18 cellular contexts compared by ENCODE assay signal in the genomic region with DNA sequence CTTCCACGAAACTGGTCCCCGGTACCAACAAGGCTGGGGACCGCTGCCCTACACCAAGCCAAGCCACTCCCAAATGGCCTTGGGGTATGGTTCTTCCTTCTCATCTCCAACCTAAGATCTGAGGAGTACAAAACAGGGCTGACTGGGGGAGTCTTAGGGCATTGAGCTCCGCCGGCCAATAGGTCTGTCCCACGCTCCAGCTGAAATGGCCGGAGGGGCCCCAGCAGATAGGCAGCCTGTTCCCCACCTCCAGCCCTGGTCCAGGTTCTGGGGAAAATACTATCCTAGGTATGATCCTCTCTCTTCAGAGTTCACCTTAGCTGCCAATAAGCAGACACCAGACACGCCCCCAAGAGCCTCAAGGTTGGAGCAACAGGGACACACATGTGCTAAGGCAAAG.
A peak's percentile ranks its signal among the peaks of the same experiment; 100 is the strongest.
DNase-seq lines count a peak whose midpoint lies in the region; ATAC-seq, FAIRE-seq and TF ChIP-seq lines count a peak whose summit lies in the region.
"Had no signal": no experiment of that assay in that cellular context is flagged by ENCODE, and none has a peak within 500 bp of the region (broad histone marks: within the 10 kb centered on the region; RNA-seq: fewer than 3 reads in every experiment).

No MANE protein-coding gene starts in this region.

- no peak overlapping the region for H3K4me3 ChIP-seq in right cardiac atrium (ENCODE audit: low read length)
- H3K4me3 ChIP-seq in tibial artery = no peak overlapping the region
- H3K4me3 ChIP-seq: A549 had no signal

- 99% methylated on average over 8 of the region's 8 CpGs for WGBS in right cardiac atrium

- TF ChIP-seq CTCF in chondrocyte (IDR thresholded peaks at IDR 0.05) (no peak), osteocyte (IDR thresholded peaks at IDR 0.05) (no peak), tibial artery (IDR thresholded peaks at IDR 0.05) (no peak)

- DNase-seq in cardiac septum (ENCODE audit: low spot score) (peak; percentile 26), right cardiac atrium (no peak), chondrocyte (ENCODE audit: low spot score) (no peak), osteocyte (ENCODE audit: extremely low spot score, unreplicated experiment) (no peak), tibial artery (peak in 1 of 2 donors; percentile 56), NCI-H146 treated with DMSO at 0.1 percent for 48 hours (lab: John Stamatoyannopoulos, UW; ENCODE audit: unreplicated experiment) (no peak), RCC 7860 (ENCODE audit: low spot score) (no peak)
- DNase-seq: Caco-2; HCEC 1CT; MV-4-11; NCI-H1436; NCI-H2107; NCI-H69; NK-92 treated with Interleukin-12 subunit alpha and Interleukin-12 subunit beta, amount 100 ng/mL, for 24 hours; PC-3; Right ventricle myocardium superior had no signal

- peaks cover 77 to 97% (median 86%) of the 10 kb centered on the region in 3 donors for H3K36me3 ChIP-seq in tibial artery

- no peaks in the 10 kb centered on the region for H3K4me1 ChIP-seq in right cardiac atrium (ENCODE audit: control insufficient read depth, insufficient read depth, low read length)
- H3K4me1 ChIP-seq in tibial artery = peaks cover 0 to 52% (median 13%) of the 10 kb centered on the region in 4 donors
- H3K4me1 ChIP-seq: Caco-2 had no signal

- intact Hi-C loops in cardiac septum (cut with DNase I) (no loop called here), right cardiac atrium (cut with DNase I) (loop anchor here in 1 of 4 donors (10.0 kb wide), 1 partner anchor 216 kb away; no protein-coding TSS in a partner anchor), tibial artery (cut with DNase I; ENCODE audit: low total_unique reads) (no loop called here)

- H3K9me3 Mint-ChIP-seq in chondrocyte (ENCODE audit: low read depth) (no peaks in the 10 kb centered on the region), osteocyte (ENCODE audit: unreplicated experiment) (no peaks in the 10 kb centered on the region)

- FAIRE-seq in RCC 7860 (lab: Jason Lieb, UNC) = no peak
- FAIRE-seq: A549 had no signal

- no peak for ATAC-seq in right cardiac atrium
- ATAC-seq in GM18909 (IDR thresholded peaks at IDR 0.05; ENCODE audit: poor library complexity, unreplicated experiment) = no peak
- ATAC-seq: A549, PC-3 had no signal

- peaks cover 73% of the 10 kb centered on the region for H3K36me3 Mint-ChIP-seq in chondrocyte (ENCODE audit: low read depth)
- peaks cover 53% of the 10 kb centered on the region for H3K36me3 Mint-ChIP-seq in osteocyte (ENCODE audit: unreplicated experiment)

- H3K27ac ChIP-seq in right cardiac atrium (ENCODE audit: low read length) (no peak overlapping the region), tibial artery (peak overlapping the region; percentile 64 to 100)

- no peaks in the 10 kb centered on the region for H3K9me3 ChIP-seq in right cardiac atrium (ENCODE audit: control insufficient read depth, low read length)
- no peaks in the 10 kb centered on the region for H3K9me3 ChIP-seq in tibial artery
- H3K9me3 ChIP-seq: A549, Caco-2 had no signal

- H3K27me3 Mint-ChIP-seq in chondrocyte (ENCODE audit: low read depth) (no peaks in the 10 kb centered on the region), osteocyte (ENCODE audit: unreplicated experiment) (no peaks in the 10 kb centered on the region)

- H3K27ac Mint-ChIP-seq in chondrocyte (ENCODE audit: unreplicated experiment) (peak overlapping the region; percentile 96), osteocyte (ENCODE audit: unreplicated experiment) (peak overlapping the region; percentile 46)

- H3K27me3 ChIP-seq in right cardiac atrium (ENCODE audit: control insufficient read depth, insufficient read depth) (no peaks in the 10 kb centered on the region), tibial artery (no peaks in the 10 kb centered on the region)

- peaks cover 89% of the 10 kb centered on the region for H3K4me1 Mint-ChIP-seq in chondrocyte (ENCODE audit: low read depth)
- peaks cover 19% of the 10 kb centered on the region for H3K4me1 Mint-ChIP-seq in osteocyte (ENCODE audit: unreplicated experiment)

- H3K4me3 Mint-ChIP-seq in chondrocyte (ENCODE audit: unreplicated experiment) = no peak overlapping the region
- no peak overlapping the region for H3K4me3 Mint-ChIP-seq in osteocyte (ENCODE audit: unreplicated experiment)
